ENCODE assay signal across 1 cellular context in genomic region chr1:38465463-38465862, GRCh38.
TF ChIP-seq lines count a peak whose summit lies in the region.

No MANE protein-coding gene starts in this region.

TF ChIP-seq in WTC11, 78 proteins besides CTCF, POLR2A, EP300 and RAD21 (continued from another document):
- TF ChIP-seq ARID4B (CRISPR knock-in tag; IDR thresholded peaks at IDR 0.05; ENCODE audit: borderline replicate concordance): no peak
- TF ChIP-seq KAT7 (CRISPR knock-in tag; IDR thresholded peaks at IDR 0.05; ENCODE audit: borderline replicate concordance): no peak
- TF ChIP-seq ETV6 (CRISPR knock-in tag; IDR thresholded peaks at IDR 0.05): no peak
- no peak for TF ChIP-seq CDX4 (CRISPR knock-in tag; IDR thresholded peaks at IDR 0.05; ENCODE audit: borderline replicate concordance)
- TF ChIP-seq GRHL2 (CRISPR knock-in tag; IDR thresholded peaks at IDR 0.05; ENCODE audit: insufficient replicate concordance, severe bottlenecking): no peak
- TF ChIP-seq JAZF1 (CRISPR knock-in tag; IDR thresholded peaks at IDR 0.05): no peak
- TF ChIP-seq ZNF512 (CRISPR knock-in tag; IDR thresholded peaks at IDR 0.05; ENCODE audit: borderline replicate concordance): no peak
- no peak for TF ChIP-seq TEAD4 (CRISPR knock-in tag; IDR thresholded peaks at IDR 0.05)
- TF ChIP-seq, protein P1, sequence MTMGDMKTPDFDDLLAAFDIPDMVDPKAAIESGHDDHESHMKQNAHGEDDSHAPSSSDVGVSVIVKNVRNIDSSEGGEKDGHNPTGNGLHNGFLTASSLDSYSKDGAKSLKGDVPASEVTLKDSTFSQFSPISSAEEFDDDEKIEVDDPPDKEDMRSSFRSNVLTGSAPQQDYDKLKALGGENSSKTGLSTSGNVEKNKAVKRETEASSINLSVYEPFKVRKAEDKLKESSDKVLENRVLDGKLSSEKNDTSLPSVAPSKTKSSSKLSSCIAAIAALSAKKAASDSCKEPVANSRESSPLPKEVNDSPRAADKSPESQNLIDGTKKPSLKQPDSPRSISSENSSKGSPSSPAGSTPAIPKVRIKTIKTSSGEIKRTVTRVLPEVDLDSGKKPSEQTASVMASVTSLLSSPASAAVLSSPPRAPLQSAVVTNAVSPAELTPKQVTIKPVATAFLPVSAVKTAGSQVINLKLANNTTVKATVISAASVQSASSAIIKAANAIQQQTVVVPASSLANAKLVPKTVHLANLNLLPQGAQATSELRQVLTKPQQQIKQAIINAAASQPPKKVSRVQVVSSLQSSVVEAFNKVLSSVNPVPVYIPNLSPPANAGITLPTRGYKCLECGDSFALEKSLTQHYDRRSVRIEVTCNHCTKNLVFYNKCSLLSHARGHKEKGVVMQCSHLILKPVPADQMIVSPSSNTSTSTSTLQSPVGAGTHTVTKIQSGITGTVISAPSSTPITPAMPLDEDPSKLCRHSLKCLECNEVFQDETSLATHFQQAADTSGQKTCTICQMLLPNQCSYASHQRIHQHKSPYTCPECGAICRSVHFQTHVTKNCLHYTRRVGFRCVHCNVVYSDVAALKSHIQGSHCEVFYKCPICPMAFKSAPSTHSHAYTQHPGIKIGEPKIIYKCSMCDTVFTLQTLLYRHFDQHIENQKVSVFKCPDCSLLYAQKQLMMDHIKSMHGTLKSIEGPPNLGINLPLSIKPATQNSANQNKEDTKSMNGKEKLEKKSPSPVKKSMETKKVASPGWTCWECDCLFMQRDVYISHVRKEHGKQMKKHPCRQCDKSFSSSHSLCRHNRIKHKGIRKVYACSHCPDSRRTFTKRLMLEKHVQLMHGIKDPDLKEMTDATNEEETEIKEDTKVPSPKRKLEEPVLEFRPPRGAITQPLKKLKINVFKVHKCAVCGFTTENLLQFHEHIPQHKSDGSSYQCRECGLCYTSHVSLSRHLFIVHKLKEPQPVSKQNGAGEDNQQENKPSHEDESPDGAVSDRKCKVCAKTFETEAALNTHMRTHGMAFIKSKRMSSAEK (CRISPR knock-in tag; IDR thresholded peaks at IDR 0.05; ENCODE audit: borderline replicate concordance): no peak
- no peak for TF ChIP-seq ESRRA (CRISPR knock-in tag; IDR thresholded peaks at IDR 0.05; ENCODE audit: borderline replicate concordance)
- no peak for TF ChIP-seq ATF1 (CRISPR knock-in tag; IDR thresholded peaks at IDR 0.05)
- no peak for TF ChIP-seq ATF3 (CRISPR knock-in tag; conservative IDR thresholded peaks at IDR 0.05)
- TF ChIP-seq RORB (CRISPR knock-in tag; IDR thresholded peaks at IDR 0.05): no peak
- no peak for TF ChIP-seq ZNF263 (CRISPR knock-in tag; IDR thresholded peaks at IDR 0.05; ENCODE audit: low read depth)
